ENCODE assay signal across 16 cellular contexts in the genomic region with DNA sequence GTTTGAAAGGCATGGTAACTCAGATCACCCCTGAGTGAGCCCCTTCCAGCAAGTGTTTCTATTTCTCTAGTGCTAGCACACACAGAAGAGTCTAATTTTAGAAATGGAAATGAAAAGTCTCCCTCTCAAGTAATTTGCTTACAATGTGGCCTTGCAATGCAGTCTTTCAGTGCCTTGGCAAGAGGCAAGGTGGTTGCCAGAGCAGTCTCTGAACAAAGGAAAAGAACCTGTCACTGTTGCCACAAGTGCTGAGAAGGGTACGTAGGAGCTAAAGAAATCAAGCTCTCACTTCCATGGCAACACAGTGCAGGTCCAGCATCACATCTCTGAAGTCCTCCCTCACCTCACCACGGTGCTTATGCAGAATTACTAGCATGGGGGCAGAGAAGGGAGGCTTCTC.
DNase-seq lines count a peak whose midpoint lies in the region; ATAC-seq and TF ChIP-seq lines count a peak whose summit lies in the region.
"Had no signal": no experiment of that assay in that cellular context is flagged by ENCODE, and none has a peak within 500 bp of the region (broad histone marks: within the 10 kb centered on the region; RNA-seq: fewer than 3 reads in every experiment).

No MANE protein-coding gene starts in this region.

- no peaks in the 10 kb centered on the region for H3K36me3 ChIP-seq in neural cell (ENCODE audit: insufficient read depth, low read length)
- H3K36me3 ChIP-seq in heart right ventricle: no peaks in the 10 kb centered on the region
- H3K36me3 ChIP-seq: BE2C, breast epithelium, pancreas had no signal

- no peaks in the 10 kb centered on the region for H3K9me2 ChIP-seq in neural cell (ENCODE audit: insufficient read depth, low read length)

- TF ChIP-seq CTCF in neural cell (IDR thresholded peaks at IDR 0.05; ENCODE audit: poor library complexity, severe bottlenecking): no peak
- TF ChIP-seq CTCF in heart right ventricle (IDR thresholded peaks at IDR 0.05): no peak

- peaks cover 0 to 13% (median 0%) of the 10 kb centered on the region in 9 donors for H3K4me1 ChIP-seq in heart right ventricle
- H3K4me1 ChIP-seq: BE2C, breast epithelium, pancreas had no signal

- H3K27me3 ChIP-seq in neural cell (ENCODE audit: insufficient read depth, low read depth, low read length): no peaks in the 10 kb centered on the region
- H3K27me3 ChIP-seq in heart right ventricle: no peaks in the 10 kb centered on the region
- H3K27me3 ChIP-seq: BE2C, breast epithelium, pancreas had no signal

- H3K4me3 ChIP-seq in neural cell (ENCODE audit: low read length): peak overlapping the region; percentile 2
- H3K4me3 ChIP-seq in heart right ventricle: no peak overlapping the region
- H3K4me3 ChIP-seq: breast epithelium, mucosa of descending colon, pancreas had no signal

- H3K4me2 ChIP-seq in neural cell (ENCODE audit: low read length): no peak overlapping the region

- H3K27ac ChIP-seq in neural cell (ENCODE audit: low read length) (peak overlapping the region; percentile 66), heart right ventricle (no peak overlapping the region)
- H3K27ac ChIP-seq: breast epithelium, pancreas had no signal

- TF ChIP-seq EP300 in neural cell (conservative IDR thresholded peaks at IDR 0.05; ENCODE audit: poor library complexity, severe bottlenecking): peak; percentile 70

- H3K9me3 ChIP-seq in neural cell (ENCODE audit: low read length) (no peaks in the 10 kb centered on the region), heart right ventricle (no peaks in the 10 kb centered on the region)
- H3K9me3 ChIP-seq: BE2C, breast epithelium, mucosa of descending colon, pancreas had no signal

- DNase-seq in NCI-H2227 (lab: John Stamatoyannopoulos, UW; ENCODE audit: unreplicated experiment) (peak; percentile 27), heart right ventricle (no peak), glomerular visceral epithelial cell (ENCODE audit: extremely low spot score) (no peak), retina (no peak)
- DNase-seq: activated CD4-positive, alpha-beta T cell treated with anti-CD3 and anti-CD28 coated beads for 1 hour; BE2C; mucosa of descending colon; NCI-H1105; pancreas; stimulated activated naive CD4-positive, alpha-beta T cell; T-helper 2 cell had no signal

- H3K9ac ChIP-seq in neural cell (ENCODE audit: low read length): peak overlapping the region; percentile 10

- 62 to 65% methylated on average over 2 of the region's 2 CpGs for WGBS in heart right ventricle, 2 donors

- no peak for TF ChIP-seq RAD21 in neural cell (conservative IDR thresholded peaks at IDR 0.05)

- peak; percentile 59 for ATAC-seq in GM18868 (IDR thresholded peaks at IDR 0.05; ENCODE audit: unreplicated experiment)
- ATAC-seq in HG02610 (IDR thresholded peaks at IDR 0.05; ENCODE audit: unreplicated experiment): peak; percentile 70
- ATAC-seq in heart right ventricle: no peak
- ATAC-seq in HG02973 (IDR thresholded peaks at IDR 0.05; ENCODE audit: unreplicated experiment): no peak
- ATAC-seq: mucosa of descending colon, pancreas had no signal

- no peak overlapping the region for H2AFZ ChIP-seq in neural cell (ENCODE audit: low read depth, low read length)

- H3K79me2 ChIP-seq in neural cell (replicated peaks; ENCODE audit: insufficient read depth, low read length): no peaks in the 10 kb centered on the region

- H3F3A ChIP-seq in neural cell (ENCODE audit: insufficient read depth, low read length, poor library complexity, severe bottlenecking): peaks cover 5% of the 10 kb centered on the region

- intact Hi-C loops in heart right ventricle (cut with DNase I): no loop called here

- no peaks in the 10 kb centered on the region for H4K20me1 ChIP-seq in neural cell (ENCODE audit: insufficient read depth)

TF ChIP-seq in neural cell, 6 proteins besides CTCF, POLR2A, EP300 and RAD21:
- no peak for TF ChIP-seq MXI1 (conservative IDR thresholded peaks at IDR 0.05; ENCODE audit: poor library complexity, severe bottlenecking)
- TF ChIP-seq POLR2AphosphoS5 (IDR thresholded peaks at IDR 0.05): peak; percentile 18

Comparison
In these comparisons a context has a peak if more than half of its experiments do, and no peak if none do; other contexts are left out.
1. ATAC-seq: peak in GM18868 (single experiment) and HG02610 (single experiment); none in heart right ventricle (0 of 8) and HG02973 (single experiment).